ENCODE assay signal across 19 cellular contexts in the genomic region with DNA sequence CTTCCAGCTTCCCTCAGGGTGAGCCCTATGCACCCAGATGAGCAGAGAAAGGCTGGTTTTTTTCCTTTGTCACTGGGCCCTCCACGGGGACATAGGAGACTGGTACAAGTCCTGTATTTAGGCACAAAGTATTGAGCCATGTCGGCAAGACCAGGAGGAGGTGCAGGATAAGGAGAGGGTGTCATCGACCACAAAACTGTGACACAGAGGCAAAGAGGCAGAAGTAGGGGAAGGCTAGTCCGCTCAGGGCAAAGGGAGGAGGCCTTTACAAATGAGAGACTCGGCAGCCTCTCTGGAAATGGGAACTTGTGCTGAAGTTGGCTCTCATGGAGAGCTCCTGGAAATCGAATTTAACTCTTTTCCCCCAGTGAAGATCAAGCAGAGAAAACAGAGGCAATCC.
"Had no signal": no experiment of that assay in that cellular context is flagged by ENCODE, and none has a peak within 500 bp of the region (broad histone marks: within the 10 kb centered on the region; RNA-seq: fewer than 3 reads in every experiment).

No MANE protein-coding gene starts in this region.

- H3K36me3 ChIP-seq: colonic mucosa, gastroesophageal sphincter, left ventricle myocardium inferior, neutrophil, ovary, right lobe of liver, transverse colon had no signal

- ATAC-seq: activated CD4-positive, alpha-beta T cell treated with anti-CD3 and anti-CD28 coated beads for 36 hours; activated CD8-positive, alpha-beta memory T cell treated with anti-CD3 and anti-CD28 coated beads, Interleukin-2, amount 10 ng/mL, durations not matched to agents 7 days and 5 days; activated CD8-positive, alpha-beta T cell treated with anti-CD3 and anti-CD28 coated beads, Interleukin-2, amount 10 ng/mL, durations not matched to agents 7 days and 5 days; gastroesophageal sphincter; stimulated activated naive CD8-positive, alpha-beta T cell treated with anti-CD3 and anti-CD28 coated beads, Interleukin-15, Interleukin-2, amounts not matched to agents 100 U/mL and 50 U/mL, for 24 hours had no signal

- H3K27me3 ChIP-seq: colonic mucosa, hepatocyte, neutrophil, ovary, right lobe of liver, testis, transverse colon had no signal

- H3K27ac ChIP-seq: colonic mucosa, gastroesophageal sphincter, hepatocyte, left ventricle myocardium inferior, neutrophil, ovary, right lobe of liver, testis, transverse colon had no signal

- H3K79me2 ChIP-seq: hepatocyte had no signal

- H3K4me2 ChIP-seq: hepatocyte had no signal

- H3K4me1 ChIP-seq: colonic mucosa, gastroesophageal sphincter, left ventricle myocardium inferior, right lobe of liver, testis, transverse colon had no signal

- DNase-seq: activated B cell treated with CpG ODN at 0.5 μM for 24 hours; activated CD4-positive, alpha-beta T cell treated with anti-CD3 and anti-CD28 coated beads for 36 hours; activated CD8-positive, alpha-beta memory T cell treated with anti-CD3 and anti-CD28 coated beads, Interleukin-2, amount 10 ng/mL, durations not matched to agents 7 days and 5 days; activated CD8-positive, alpha-beta T cell treated with anti-CD3 and anti-CD28 coated beads, Interleukin-2, amount 10 ng/mL, durations not matched to agents 7 days and 5 days; activated T-cell treated with anti-CD3 and anti-CD28 coated beads, Interleukin-2, amount 50 U/mL, for 48 hours; colonic mucosa; effector CD8-positive, alpha-beta T cell; left ventricle myocardium inferior; ovary; right lobe of liver; stimulated activated CD4-positive, alpha-beta T cell treated with anti-CD3 and anti-CD28 coated beads, Interleukin-2, amount 100 ng/mL, for 48 hours; stimulated activated naive CD8-positive, alpha-beta T cell treated with anti-CD3 and anti-CD28 coated beads, Interleukin-15, Interleukin-2, amounts not matched to agents 100 U/mL and 50 U/mL, for 24 hours; testis; transverse colon had no signal

- H3K4me3 ChIP-seq: colonic mucosa, gastroesophageal sphincter, hepatocyte, left ventricle myocardium inferior, lung, mucosa of descending colon, ovary, right lobe of liver, testis, transverse colon had no signal
